8 cellular contexts compared by ENCODE assay signal in genomic region chr17:46266656-46267544, GRCh38. TPM values are rescaled to one million over a fixed set of nuclear protein-coding genes. Genes with fewer than 3 reads are reported as not detected.
DNase-seq lines count a peak whose midpoint lies in the region; TF ChIP-seq lines count a peak whose summit lies in the region.

No MANE protein-coding gene starts in this region.

- no peak overlapping the region for H2BK15ac ChIP-seq in H9 (ENCODE audit: low read depth, low read length)

- H3K4me2 ChIP-seq in H9 (ENCODE audit: insufficient read depth, insufficient read length, low read length) = peak overlapping the region; percentile 59

- peaks cover 14% of the 10 kb centered on the region for H3K23me2 ChIP-seq in H9 (ENCODE audit: insufficient read length, low read depth, low read length, poor library complexity, severe bottlenecking)

- H4K8ac ChIP-seq in H9 (replicated peaks; ENCODE audit: insufficient read length, low read depth, low read length) = no peak overlapping the region

- no peaks in the 10 kb centered on the region for H3K79me1 ChIP-seq in H9 (ENCODE audit: insufficient read depth, low read depth, low read length, poor library complexity, severe bottlenecking)

- 0 out of 7 replicates have a peak overlapping the region, but pooled peaks of 1 of the 3 experiments have one; percentile 9 for H3K27ac Mint-ChIP-seq in H9
- H3K27ac Mint-ChIP-seq in activated naive CD4-positive, alpha-beta T cell treated with anti-CD3 and anti-CD28 coated beads, Interleukin-2, amount 50 U/mL, for 24 hours = peak overlapping the region; percentile 93
- H3K27ac Mint-ChIP-seq in glutamatergic neuron (ENCODE audit: unreplicated experiment) = peak overlapping the region; percentile 59
- peak overlapping the region; percentile 91 for H3K27ac Mint-ChIP-seq in osteocyte (ENCODE audit: unreplicated experiment)

- intact Hi-C loops in testis (cut with DNase I; ENCODE audit: low total_unique reads) = no loop called here

- H2BK5ac ChIP-seq in H9 (ENCODE audit: insufficient read length, low read length) = no peak overlapping the region

- H3K4me1 ChIP-seq in H9 (ENCODE audit: insufficient read depth, low read length) (no peaks in the 10 kb centered on the region), testis (peaks cover 8% of the 10 kb centered on the region)

- H3K4ac ChIP-seq in H9 (ENCODE audit: low read depth, low read length) = no peak overlapping the region

- H2BK12ac ChIP-seq in H9 (ENCODE audit: insufficient read length, low read depth, low read length) = no peak overlapping the region

- peaks cover 10 to 13% of the 10 kb centered on the region in 2 experiments for H3K4me1 Mint-ChIP-seq in H9
- H3K4me1 Mint-ChIP-seq in activated naive CD4-positive, alpha-beta T cell treated with anti-CD3 and anti-CD28 coated beads, Interleukin-2, amount 50 U/mL, for 24 hours = peaks cover 38% of the 10 kb centered on the region
- peaks cover 8% of the 10 kb centered on the region for H3K4me1 Mint-ChIP-seq in glutamatergic neuron (ENCODE audit: low read depth, unreplicated experiment)
- peaks cover 22% of the 10 kb centered on the region for H3K4me1 Mint-ChIP-seq in osteocyte (ENCODE audit: unreplicated experiment)

- no peak overlapping the region for H3K18ac ChIP-seq in H9 (ENCODE audit: insufficient read length, low read depth, low read length)

- peak overlapping the region; percentile 78 for H3K4me3 ChIP-seq in SK-N-MC
- H3K4me3 ChIP-seq in testis = peak overlapping the region; percentile 62 to 76

- DNase-seq in GM03348 (ENCODE audit: low spot score) = peak; percentile 98
- DNase-seq in H9 = peak; percentile 86
- peak; percentile 89 for DNase-seq in M059J (ENCODE audit: low read depth)
- no peak for DNase-seq in SK-N-MC (ENCODE audit: low read depth, low spot score)
- peak; percentile 87 for DNase-seq in glutamatergic neuron
- DNase-seq in osteocyte (ENCODE audit: extremely low spot score, unreplicated experiment) = peak; percentile 95
- peak; percentile 86 for DNase-seq in testis

- H2BK120ac ChIP-seq in H9 (ENCODE audit: low read depth, low read length, poor library complexity, severe bottlenecking) = no peak overlapping the region

- H3K56ac ChIP-seq in H9 (ENCODE audit: insufficient read length, low read depth, low read length) = no peak overlapping the region

- no peak overlapping the region for H2AFZ ChIP-seq in H9 (ENCODE audit: low read length)

- WGBS in H9 (ENCODE audit: extremely low coverage, insufficient read length, low lambda C conversion rate) = no CpG with 5 or more reads among the region's 116 CpGs
- WGBS in testis, 2 donors = 0 to 1% methylated on average over 19 to 55 of the region's 116 CpGs

- H3K9me3 ChIP-seq in H9 (ENCODE audit: control insufficient read depth, low read depth, low read length) (no peaks in the 10 kb centered on the region), SK-N-MC (ENCODE audit: low read depth, low read length) (no peaks in the 10 kb centered on the region), testis (no peaks in the 10 kb centered on the region)

- no peak overlapping the region; the same call in 1 of the 2 replicates for H3K14ac ChIP-seq in H9 (ENCODE audit: insufficient read depth, low read length)

- H3K27ac ChIP-seq in H9 (ENCODE audit: insufficient read length, low read depth, low read length) = no peak overlapping the region
- peak overlapping the region; percentile 6; the same call in 1 of the 2 replicates for H3K27ac ChIP-seq in SK-N-MC
- H3K27ac ChIP-seq in testis = peak overlapping the region; percentile 87 to 91

- H3K36me3 Mint-ChIP-seq in H9 (ENCODE audit: insufficient read depth in 1 of 3, low read depth in 3 of 3) (no peaks in the 10 kb centered on the region), glutamatergic neuron (ENCODE audit: unreplicated experiment) (peaks cover 4% of the 10 kb centered on the region), osteocyte (ENCODE audit: unreplicated experiment) (no peaks in the 10 kb centered on the region)
- H3K36me3 Mint-ChIP-seq in activated naive CD4-positive, alpha-beta T cell treated with anti-CD3 and anti-CD28 coated beads, Interleukin-2, amount 50 U/mL, for 24 hours = no peaks in the 10 kb centered on the region

- H3K23ac ChIP-seq in H9 (ENCODE audit: insufficient read length, low read depth, low read length) = no peak overlapping the region

- H2BK20ac ChIP-seq in H9 (ENCODE audit: low read depth, low read length, poor library complexity, severe bottlenecking) = no peak overlapping the region

- H3K9me3 Mint-ChIP-seq in H9 (no peaks in the 10 kb centered on the region; a peak in 1 of 5 replicates), glutamatergic neuron (ENCODE audit: unreplicated experiment) (peaks cover 15% of the 10 kb centered on the region), osteocyte (ENCODE audit: unreplicated experiment) (no peaks in the 10 kb centered on the region)
- no peaks in the 10 kb centered on the region for H3K9me3 Mint-ChIP-seq in activated naive CD4-positive, alpha-beta T cell treated with anti-CD3 and anti-CD28 coated beads, Interleukin-2, amount 50 U/mL, for 24 hours

- TF ChIP-seq CTCF in H9 (conservative IDR thresholded peaks at IDR 0.05) = no peak
- TF ChIP-seq CTCF in glutamatergic neuron (IDR thresholded peaks at IDR 0.05; ENCODE audit: partially characterized antibody, unreplicated experiment) = no peak
- no peak for TF ChIP-seq CTCF in osteocyte (IDR thresholded peaks at IDR 0.05)
- TF ChIP-seq CTCF in testis (IDR thresholded peaks at IDR 0.05) = no peak

- H3K4me3 Mint-ChIP-seq in H9 (peak overlapping the region; percentile 74 to 90), glutamatergic neuron (ENCODE audit: unreplicated experiment) (peak overlapping the region; percentile 91), osteocyte (ENCODE audit: unreplicated experiment) (peak overlapping the region; percentile 82)
- peak overlapping the region; percentile 93 for H3K4me3 Mint-ChIP-seq in activated naive CD4-positive, alpha-beta T cell treated with anti-CD3 and anti-CD28 coated beads, Interleukin-2, amount 50 U/mL, for 24 hours

- H3K36me3 ChIP-seq in SK-N-MC (ENCODE audit: insufficient read depth, low read length) = no peaks in the 10 kb centered on the region
- no peaks in the 10 kb centered on the region for H3K36me3 ChIP-seq in testis (ENCODE audit: low read depth, missing control alignments)

- H2AK5ac ChIP-seq in H9 (ENCODE audit: insufficient read length, low read length) = no peak overlapping the region

- H3T11ph ChIP-seq in H9 (ENCODE audit: low read length) = no peak overlapping the region

- H3K9ac ChIP-seq in H9 (ENCODE audit: extremely low read depth, insufficient read length, low read length) = peak overlapping the region; percentile 48
- peak overlapping the region; percentile 77 for H3K9ac ChIP-seq in SK-N-MC (ENCODE audit: insufficient read length)

- H4K5ac ChIP-seq in H9 (ENCODE audit: insufficient read length, low read depth, low read length) = no peak overlapping the region

- no peaks in the 10 kb centered on the region for H3K79me2 ChIP-seq in H9 (ENCODE audit: insufficient read depth, low read length)

- H4K20me1 ChIP-seq in H9 (ENCODE audit: control insufficient read depth, insufficient read depth, insufficient read length) = no peaks in the 10 kb centered on the region

- no peak overlapping the region for H4K91ac ChIP-seq in H9 (ENCODE audit: insufficient read length, low read depth, low read length)

- peaks cover 89% of the 10 kb centered on the region for H3K27me3 Mint-ChIP-seq in H9 (ENCODE audit: low read depth)
- H3K27me3 Mint-ChIP-seq in activated naive CD4-positive, alpha-beta T cell treated with anti-CD3 and anti-CD28 coated beads, Interleukin-2, amount 50 U/mL, for 24 hours = no peaks in the 10 kb centered on the region
- peaks cover 32% of the 10 kb centered on the region for H3K27me3 Mint-ChIP-seq in glutamatergic neuron (ENCODE audit: unreplicated experiment)
- H3K27me3 Mint-ChIP-seq in osteocyte (ENCODE audit: unreplicated experiment) = peaks cover 27% of the 10 kb centered on the region

- TF ChIP-seq POLR2A in testis (IDR thresholded peaks at IDR 0.05) = no peak

- H3K27me3 ChIP-seq in H9 (ENCODE audit: insufficient read depth, low read length) (peaks cover 18% of the 10 kb centered on the region; the same call in 1 of the 2 replicates), testis (no peaks in the 10 kb centered on the region)

RNA-seq across cellular contexts. Expression of gene LRRC37A, which starts 28.0 kb away (rescaled TPM):
- total RNA-seq in H9 (2021) (1.9 and 2.0 TPM in 2 replicates), glutamatergic neuron (ENCODE audit: unreplicated experiment) (11.5 TPM), osteocyte (3.5 and 4.1 TPM in 2 replicates), testis (10 to 100 TPM; 10.2 to 18.9 TPM)
- 0.89 and 1.5 TPM in 2 replicates for total RNA-seq in M059J (2014; rRNA removed; shearing (Covaris generic))
- 7.8 TPM for polyA plus RNA-seq in testis (ENCODE audit: insufficient read depth, low read depth, low replicate concordance)
